ENCODE assay signal across 35 cellular contexts in genomic region chr16:1592446-1592845, GRCh38. TPM values are rescaled to one million over a fixed set of nuclear protein-coding genes. Genes with fewer than 3 reads are reported as not detected.
"Had no signal": no experiment of that assay in that cellular context is flagged by ENCODE, and none has a peak within 500 bp of the region (broad histone marks: within the 10 kb centered on the region; RNA-seq: fewer than 3 reads in every experiment).

No MANE protein-coding gene starts in this region.

- H3K4me1 Mint-ChIP-seq: activated B cell treated with CpG ODN at 0.5 μM for 24 hours; activated CD4-positive, alpha-beta memory T cell treated with anti-CD3 and anti-CD28 coated beads, Interleukin-2, amount 10 ng/mL, durations not matched to agents 7 days and 5 days; activated CD8-positive, alpha-beta memory T cell treated with anti-CD3 and anti-CD28 coated beads, Interleukin-2, amount 10 ng/mL, durations not matched to agents 7 days and 5 days; activated naive CD8-positive, alpha-beta T cell treated with anti-CD3 and anti-CD28 coated beads, Interleukin-2, amount 50 U/mL, for 24 hours; brain; T-cell; T-helper 17 cell had no signal

- H3K4me3 ChIP-seq: PC-9 had no signal

- H3K27ac Mint-ChIP-seq: activated B cell treated with CpG ODN at 0.5 μM for 24 hours; activated CD4-positive, alpha-beta memory T cell treated with anti-CD3 and anti-CD28 coated beads, Interleukin-2, amount 10 ng/mL, durations not matched to agents 7 days and 5 days; activated CD8-positive, alpha-beta memory T cell treated with anti-CD3 and anti-CD28 coated beads, Interleukin-2, amount 10 ng/mL, durations not matched to agents 7 days and 5 days; activated naive CD4-positive, alpha-beta T cell treated with anti-CD3 and anti-CD28 coated beads, Interleukin-2, amount 10 ng/mL, durations not matched to agents 7 days and 5 days; activated naive CD8-positive, alpha-beta T cell; activated naive CD8-positive, alpha-beta T cell treated with anti-CD3 and anti-CD28 coated beads, Interleukin-2, amount 50 U/mL, for 24 hours; T-cell had no signal

- H3K4me3 Mint-ChIP-seq: activated B cell treated with CpG ODN at 0.5 μM for 24 hours; activated CD4-positive, alpha-beta memory T cell treated with anti-CD3 and anti-CD28 coated beads, Interleukin-2, amount 10 ng/mL, durations not matched to agents 7 days and 5 days; activated CD8-positive, alpha-beta memory T cell treated with anti-CD3 and anti-CD28 coated beads, Interleukin-2, amount 10 ng/mL, durations not matched to agents 7 days and 5 days; activated naive CD4-positive, alpha-beta T cell treated with anti-CD3 and anti-CD28 coated beads, Interleukin-2, amount 10 ng/mL, durations not matched to agents 7 days and 5 days; activated naive CD8-positive, alpha-beta T cell; activated naive CD8-positive, alpha-beta T cell treated with anti-CD3 and anti-CD28 coated beads, Interleukin-2, amount 50 U/mL, for 24 hours; brain; T-cell; T-helper 17 cell had no signal

- H3K27ac ChIP-seq: PC-9, RWPE1, VCaP had no signal

- H3K9me3 Mint-ChIP-seq: activated B cell treated with CpG ODN at 0.5 μM for 24 hours; activated CD4-positive, alpha-beta memory T cell treated with anti-CD3 and anti-CD28 coated beads, Interleukin-2, amount 10 ng/mL, durations not matched to agents 7 days and 5 days; activated naive CD4-positive, alpha-beta T cell treated with anti-CD3 and anti-CD28 coated beads, Interleukin-2, amount 10 ng/mL, durations not matched to agents 7 days and 5 days; activated naive CD8-positive, alpha-beta T cell treated with anti-CD3 and anti-CD28 coated beads, Interleukin-2, amount 50 U/mL, for 24 hours; brain; T-cell had no signal

- H3K27me3 Mint-ChIP-seq: activated B cell treated with CpG ODN at 0.5 μM for 24 hours; activated CD4-positive, alpha-beta memory T cell treated with anti-CD3 and anti-CD28 coated beads, Interleukin-2, amount 10 ng/mL, durations not matched to agents 7 days and 5 days; activated CD8-positive, alpha-beta memory T cell treated with anti-CD3 and anti-CD28 coated beads, Interleukin-2, amount 10 ng/mL, durations not matched to agents 7 days and 5 days; activated naive CD4-positive, alpha-beta T cell treated with anti-CD3 and anti-CD28 coated beads, Interleukin-2, amount 10 ng/mL, durations not matched to agents 7 days and 5 days; activated naive CD8-positive, alpha-beta T cell; activated naive CD8-positive, alpha-beta T cell treated with anti-CD3 and anti-CD28 coated beads, Interleukin-2, amount 50 U/mL, for 24 hours; brain; T-cell; T-helper 17 cell had no signal

- H3K36me3 Mint-ChIP-seq: activated CD8-positive, alpha-beta memory T cell treated with anti-CD3 and anti-CD28 coated beads, Interleukin-2, amount 10 ng/mL, durations not matched to agents 7 days and 5 days; activated naive CD4-positive, alpha-beta T cell treated with anti-CD3 and anti-CD28 coated beads, Interleukin-2, amount 10 ng/mL, durations not matched to agents 7 days and 5 days; activated naive CD8-positive, alpha-beta T cell; T-cell had no signal

- DNase-seq: activated B cell treated with CpG ODN at 0.5 μM for 24 hours; activated CD4-positive, alpha-beta memory T cell treated with anti-CD3 and anti-CD28 coated beads, Interleukin-2, amount 10 ng/mL, durations not matched to agents 7 days and 5 days; activated CD4-positive, alpha-beta T cell treated with anti-CD3 and anti-CD28 coated beads for 48 hours; activated CD4-positive, CD25-positive, alpha-beta regulatory T cell treated with anti-CD3 and anti-CD28 coated beads, Interleukin-2, amount 50 U/mL, for 72 hours; activated CD8-positive, alpha-beta memory T cell treated with anti-CD3 and anti-CD28 coated beads for 24 hours; activated CD8-positive, alpha-beta memory T cell treated with anti-CD3 and anti-CD28 coated beads, Interleukin-2, amount 10 ng/mL, durations not matched to agents 7 days and 5 days; activated CD8-positive, alpha-beta memory T cell treated with anti-CD3 and anti-CD28 coated beads, Interleukin-2, amount 50 U/mL, for 48 hours; activated effector memory CD4-positive, alpha-beta T cell treated with Interleukin-2 at 50 U/mL for 16 hours; activated naive CD4-positive, alpha-beta T cell treated with anti-CD3 and anti-CD28 coated beads, Interleukin-2, amount 10 ng/mL, durations not matched to agents 7 days and 5 days; activated naive CD8-positive, alpha-beta T cell treated with anti-CD3 and anti-CD28 coated beads, Interleukin-2, amount 50 U/mL, for 24 hours; activated T-cell treated with anti-CD3 and anti-CD28 coated beads, Interleukin-2, amount 50 U/mL, for 48 hours; anterior cingulate cortex; NCI-H1092 treated with DMSO at 0.1 percent for 48 hours; NCI-H1417; NCI-H146; NCI-H187; NCI-H2029 treated with DMSO at 0.1 percent for 48 hours; NCI-H2107; NCI-H2171; NCI-H510A; NCI-H526; NCI-H748 treated with DMSO at 0.1 percent for 48 hours; NK-92 treated with Interleukin-12 subunit alpha and Interleukin-12 subunit beta, amount 100 ng/mL, for 24 hours; PC-9; SIG-M5; T-cell; T-helper 17 cell had no signal

- FAIRE-seq: RCC 7860 had no signal

RNA-seq across cellular contexts. Expression of gene TMEM204, which starts 59.0 kb away (rescaled TPM):
- total RNA-seq: M059J, OCI-LY7, PC-9, SK-MEL-5 had no signal
